In the genomic region with DNA sequence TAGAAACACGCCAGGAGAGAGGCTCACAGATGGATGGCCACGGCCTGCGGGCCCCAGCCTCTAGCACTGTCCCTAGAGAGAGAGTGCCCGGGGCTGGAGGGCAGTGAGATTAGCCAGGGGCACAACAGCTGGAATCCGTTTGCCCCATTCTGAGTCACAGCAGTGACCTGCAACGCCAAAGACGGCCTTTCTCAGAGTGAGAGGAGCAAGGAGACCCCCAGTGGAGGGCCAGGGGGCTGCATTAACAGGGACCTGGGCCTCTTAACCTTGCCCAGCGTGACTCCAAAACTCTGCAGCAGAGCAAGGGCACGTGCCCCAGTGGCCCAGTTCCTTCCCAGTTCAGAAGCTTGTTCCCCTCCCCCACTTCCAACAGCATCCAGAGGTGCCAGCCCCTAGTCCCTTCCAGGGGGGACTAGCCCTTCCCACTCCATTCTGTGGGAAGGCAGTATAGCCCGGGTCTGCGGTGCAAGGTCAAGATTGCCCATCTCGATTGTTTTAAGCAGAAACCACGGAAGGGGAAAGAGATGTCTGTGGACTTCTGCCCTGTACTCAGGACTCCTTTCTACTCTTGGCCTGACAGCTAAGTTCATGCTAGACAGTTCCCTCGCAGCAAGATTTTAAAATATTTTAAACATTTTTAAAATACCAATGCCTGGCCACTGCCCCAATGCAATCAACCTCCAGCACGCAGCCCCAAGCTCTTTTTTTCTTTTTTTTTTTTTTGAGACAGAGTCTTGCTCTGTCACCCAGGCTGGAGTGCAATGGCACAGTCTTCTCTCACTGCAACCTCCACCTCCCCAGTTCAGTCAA, we compare ENCODE assay signal across 12 cellular contexts. TPM values are rescaled to one million over a fixed set of nuclear protein-coding genes. Genes with fewer than 3 reads are reported as not detected.
DNase-seq lines count a peak whose midpoint lies in the region; ATAC-seq, FAIRE-seq and TF ChIP-seq lines count a peak whose summit lies in the region.
"Had no signal": no experiment of that assay in that cellular context is flagged by ENCODE, and none has a peak within 500 bp of the region (broad histone marks: within the 10 kb centered on the region; RNA-seq: fewer than 3 reads in every experiment).

No MANE protein-coding gene starts in this region.

- ATAC-seq in HG03196 (IDR thresholded peaks at IDR 0.05; ENCODE audit: unreplicated experiment): no peak

- peaks cover 37% of the 10 kb centered on the region for H3K4me1 Mint-ChIP-seq in astrocyte (ENCODE audit: low read depth, unreplicated experiment)
- no peaks in the 10 kb centered on the region for H3K4me1 Mint-ChIP-seq in activated naive CD4-positive, alpha-beta T cell treated with anti-CD3 and anti-CD28 coated beads for 36 hours (ENCODE audit: low read depth)
- H3K4me1 Mint-ChIP-seq: activated naive CD4-positive, alpha-beta T cell treated with anti-CD3 and anti-CD28 coated beads, Interleukin-2, amount 10 ng/mL, durations not matched to agents 7 days and 5 days had no signal

- no peak overlapping the region for H3K4me3 Mint-ChIP-seq in astrocyte (ENCODE audit: unreplicated experiment)
- no peak overlapping the region for H3K4me3 Mint-ChIP-seq in activated naive CD4-positive, alpha-beta T cell treated with anti-CD3 and anti-CD28 coated beads for 36 hours
- H3K4me3 Mint-ChIP-seq: activated naive CD4-positive, alpha-beta T cell treated with anti-CD3 and anti-CD28 coated beads, Interleukin-2, amount 10 ng/mL, durations not matched to agents 7 days and 5 days had no signal

- intact Hi-C loops in A673 (cut with micrococcal nuclease; ENCODE audit: unreplicated experiment): no loop called here
- intact Hi-C loops in lower leg skin (cut with DNase I; ENCODE audit: low total_unique reads): no loop called here
- intact Hi-C loops in activated naive CD4-positive, alpha-beta T cell treated with anti-CD3 and anti-CD28 coated beads for 36 hours (cut with micrococcal nuclease): no loop called here

- H3K27ac Mint-ChIP-seq in astrocyte (ENCODE audit: unreplicated experiment): no peak overlapping the region
- no peak overlapping the region for H3K27ac Mint-ChIP-seq in activated naive CD4-positive, alpha-beta T cell treated with anti-CD3 and anti-CD28 coated beads for 36 hours

- H3K79me2 ChIP-seq in astrocyte (ENCODE audit: insufficient read depth, low read length): no peaks in the 10 kb centered on the region

- H3K27me3 ChIP-seq in A673 (replicated peaks; ENCODE audit: insufficient read depth, low read depth, low read length, poor library complexity) (no peaks in the 10 kb centered on the region), astrocyte (ENCODE audit: insufficient read depth, low read length) (no peaks in the 10 kb centered on the region), tibial nerve (no peaks in the 10 kb centered on the region)

- no peak overlapping the region for H3K4me2 ChIP-seq in astrocyte (ENCODE audit: low read length)

- TF ChIP-seq EP300 in tibial nerve (IDR thresholded peaks at IDR 0.05): no peak

- no TSS peak for BruUV-seq in A673 (replicated peaks; lab: Mats Ljungman, UMichigan)

- DNase-seq in A673 (ENCODE audit: low spot score) (no peak), astrocyte (ENCODE audit: low read depth) (no peak), lower leg skin (ENCODE audit: low spot score in 2 of 2) (peak; percentile 11 to 80), tibial nerve (ENCODE audit: low spot score in 2 of 2) (no peak), GM10248 (ENCODE audit: extremely low spot score) (no peak)
- DNase-seq in activated naive CD4-positive, alpha-beta T cell treated with anti-CD3 and anti-CD28 coated beads for 36 hours: no peak
- DNase-seq: activated naive CD4-positive, alpha-beta T cell treated with anti-CD3 and anti-CD28 coated beads, Interleukin-2, amount 10 ng/mL, durations not matched to agents 7 days and 5 days; COR-L47; KG1 had no signal

- H3K4me3 ChIP-seq in A673 (ENCODE audit: low read depth, low read length, poor library complexity, severe bottlenecking) (no peak overlapping the region), GM12875 (ENCODE audit: low read depth, low read length) (no peak overlapping the region), astrocyte (ENCODE audit: insufficient read depth, low read depth, low read length) (no peak overlapping the region), lower leg skin (ENCODE audit: low read depth, poor library complexity, severe bottlenecking) (no peak overlapping the region), tibial nerve (no peak overlapping the region)

- H3K9me3 ChIP-seq in A673 (ENCODE audit: low read depth, low read length, poor library complexity, severe bottlenecking): no peaks in the 10 kb centered on the region
- H3K9me3 ChIP-seq in astrocyte (ENCODE audit: insufficient read depth, low read depth, low read length): no peaks in the 10 kb centered on the region
- H3K9me3 ChIP-seq in tibial nerve: no peaks in the 10 kb centered on the region

- H3K4me1 ChIP-seq in A673 (ENCODE audit: insufficient read depth, low read length, poor library complexity, severe bottlenecking) (no peaks in the 10 kb centered on the region), astrocyte (ENCODE audit: insufficient read depth, low read length) (peaks cover 29% of the 10 kb centered on the region), tibial nerve (peaks cover 0 to 34% (median 12%) of the 10 kb centered on the region in 4 donors)

- peak overlapping the region; percentile 16 for H2AFZ ChIP-seq in astrocyte (ENCODE audit: low read depth, low read length)

- TF ChIP-seq POLR2A in lower leg skin (IDR thresholded peaks at IDR 0.05): no peak
- no peak for TF ChIP-seq POLR2A in tibial nerve (IDR thresholded peaks at IDR 0.05)

- H3K36me3 ChIP-seq in A673 (ENCODE audit: insufficient read depth, low read length, poor library complexity, severe bottlenecking): no peaks in the 10 kb centered on the region
- no peaks in the 10 kb centered on the region for H3K36me3 ChIP-seq in astrocyte (ENCODE audit: insufficient read depth, low read length)
- H3K36me3 ChIP-seq in tibial nerve: no peaks in the 10 kb centered on the region

- no peak overlapping the region for H3K9ac ChIP-seq in astrocyte (ENCODE audit: low read length)

- no peak for FAIRE-seq in astrocyte (lab: Jason Lieb, UNC)

- H3K27ac ChIP-seq in A673 (ENCODE audit: low read depth, low read length, poor library complexity, severe bottlenecking) (no peak overlapping the region), astrocyte (ENCODE audit: low read depth, low read length) (no peak overlapping the region), tibial nerve (peak overlapping the region in 1 of 4 donors; percentile 31)
- H3K27ac ChIP-seq: epithelial cell of prostate had no signal

- H3K36me3 Mint-ChIP-seq in astrocyte (ENCODE audit: low read depth, unreplicated experiment): no peaks in the 10 kb centered on the region
- no peaks in the 10 kb centered on the region for H3K36me3 Mint-ChIP-seq in activated naive CD4-positive, alpha-beta T cell treated with anti-CD3 and anti-CD28 coated beads for 36 hours (ENCODE audit: low read depth)
- H3K36me3 Mint-ChIP-seq: activated naive CD4-positive, alpha-beta T cell treated with anti-CD3 and anti-CD28 coated beads, Interleukin-2, amount 10 ng/mL, durations not matched to agents 7 days and 5 days had no signal

- POLR2A ChIA-PET in A673 (lab: Charles Lee; ENCODE audit: low non-redundant PET): interaction anchor here (0.6 kb wide), 1 partner anchor 50 kb away, joined by 3 read pairs; no protein-coding TSS in a partner anchor
- POLR2A ChIA-PET in GM10248 (lab: Yijun Ruan, JAX): no interaction called here

- TF ChIP-seq CTCF in A673 (conservative IDR thresholded peaks at IDR 0.05; ENCODE audit: low read depth, low read length) (0 out of 2 replicates have a peak, but pooled peaks have one; percentile 16), GM12875 (IDR thresholded peaks at IDR 0.05; ENCODE audit: borderline replicate concordance, insufficient read depth, low read depth, low read length) (0 out of 2 replicates have a peak, but pooled peaks have one; percentile 8), astrocyte (IDR thresholded peaks at IDR 0.05; ENCODE audit: insufficient read depth, low read depth, low read length) (peak; percentile 11), lower leg skin (IDR thresholded peaks at IDR 0.05) (no peak), tibial nerve (IDR thresholded peaks at IDR 0.05) (no peak), GM10248 (IDR thresholded peaks at IDR 0.05; ENCODE audit: control extremely low read depth, extremely low read depth, low read depth, missing control alignments) (no peak)

- CTCF ChIA-PET in A673 (lab: Charles Lee): interaction anchor here (0.6 kb wide), 1 partner anchor 53 kb away, joined by 7 read pairs; no protein-coding TSS in a partner anchor
- CTCF ChIA-PET in activated naive CD4-positive, alpha-beta T cell treated with anti-CD3 and anti-CD28 coated beads for 36 hours (lab: Charles Lee): interaction anchor here (0.6 to 1.9 kb wide), 2 partner anchors 90 to 477 kb away, joined by 5 read pairs; no protein-coding TSS in a partner anchor
- CTCF ChIA-PET in GM10248 (lab: Yijun Ruan, JAX): interaction anchor here (1.0 to 2.0 kb wide), 3 partner anchors 10 to 22 kb away, joined by 3 to 5 read pairs (median 4); no protein-coding TSS in a partner anchor

- WGBS in lower leg skin, 2 donors: 73 to 74% methylated on average over 15 of the region's 15 CpGs
- WGBS in tibial nerve, 2 donors: 45 to 56% methylated on average over 13 of the region's 15 CpGs

- H3K27me3 Mint-ChIP-seq in astrocyte (ENCODE audit: low read depth, unreplicated experiment): peaks cover 6% of the 10 kb centered on the region
- H3K27me3 Mint-ChIP-seq in activated naive CD4-positive, alpha-beta T cell treated with anti-CD3 and anti-CD28 coated beads for 36 hours (ENCODE audit: low read depth): no peaks in the 10 kb centered on the region

- no peaks in the 10 kb centered on the region for H4K20me1 ChIP-seq in astrocyte (ENCODE audit: insufficient read depth, low read length)

- no peaks in the 10 kb centered on the region for H3K9me3 Mint-ChIP-seq in astrocyte (ENCODE audit: unreplicated experiment)
- no peaks in the 10 kb centered on the region for H3K9me3 Mint-ChIP-seq in activated naive CD4-positive, alpha-beta T cell treated with anti-CD3 and anti-CD28 coated beads for 36 hours
- H3K9me3 Mint-ChIP-seq: activated naive CD4-positive, alpha-beta T cell treated with anti-CD3 and anti-CD28 coated beads, Interleukin-2, amount 10 ng/mL, durations not matched to agents 7 days and 5 days had no signal

RNA-seq across cellular contexts. Expression of gene BIN1, which starts 50.9 kb away (rescaled TPM):
- 34.1 and 36.2 TPM in 2 replicates for total RNA-seq in A673 (2021)
- total RNA-seq in astrocyte: 50.2 and 51.0 TPM in 2 replicates
- 10 to 100 TPM in 2 of 4 donors, 1 to 10 TPM in 2; 8.4 to 18.2 (median 9.8) TPM for total RNA-seq in lower leg skin
- 100 to 1,000 TPM in 2 of 4 donors, 10 to 100 TPM in 2; 95.7 to 146 (median 98.8) TPM for total RNA-seq in tibial nerve
- 10 to 100 TPM; 50.4 to 51.1 TPM for total RNA-seq in activated naive CD4-positive, alpha-beta T cell treated with anti-CD3 and anti-CD28 coated beads for 36 hours

Comparison
In these comparisons a context has a peak if more than half of its experiments do, and no peak if none do; other contexts are left out.
1. DNase-seq: peak in lower leg skin (2 of 2); none in A673 (single experiment), astrocyte (single experiment), tibial nerve (0 of 2), activated naive CD4-positive, alpha-beta T cell treated with anti-CD3 and anti-CD28 coated beads for 36 hours (single experiment) and GM10248 (single experiment).
2. CTCF ChIP-seq: peak in A673 (single experiment), GM12875 (single experiment) and astrocyte (single experiment); none in lower leg skin (0 of 3), tibial nerve (0 of 5) and GM10248 (single experiment).